8 cellular contexts compared by ENCODE assay signal in genomic region chr17:1683489-1683888, GRCh38. TPM values are rescaled to one million over a fixed set of nuclear protein-coding genes. Genes with fewer than 3 reads are reported as not detected.
DNase-seq lines count a peak whose midpoint lies in the region; ATAC-seq and TF ChIP-seq lines count a peak whose summit lies in the region.

No MANE protein-coding gene starts in this region.

- no peak for DNase-seq in CD14-positive monocyte (ENCODE audit: low spot score)
- DNase-seq in MV-4-11 (lab: John Stamatoyannopoulos, UW) = peak; percentile 92
- no peak for DNase-seq in colonic mucosa
- no peak for DNase-seq in nephron progenitor cell
- no peak for DNase-seq in activated CD4-positive, CD25-positive, alpha-beta regulatory T cell treated with anti-CD3 and anti-CD28 coated beads, Interleukin-2, amount 50 U/mL, for 72 hours
- no peak for DNase-seq in NCI-H524 (lab: John Stamatoyannopoulos, UW)
- DNase-seq in 8988T = no peak

- no peak overlapping the region for H3K27ac ChIP-seq in colonic mucosa

- intact Hi-C loops in CD14-positive monocyte (cut with micrococcal nuclease) (loop anchor here in 1 of 2 donors (5.0 kb wide), 1 partner anchor 34 kb away; no protein-coding TSS in a partner anchor), colonic mucosa (cut with DNase I) (no loop called here)

- H3K36me3 Mint-ChIP-seq in CD14-positive monocyte (peaks cover 45 to 51% of the 10 kb centered on the region in 2 donors), nephron progenitor cell (ENCODE audit: low read depth) (peaks cover 59% of the 10 kb centered on the region)

- peaks cover 5% of the 10 kb centered on the region for H3K4me1 ChIP-seq in colonic mucosa

- TF ChIP-seq CTCF in CD14-positive monocyte (IDR thresholded peaks at IDR 0.05) = no peak
- TF ChIP-seq CTCF in colonic mucosa (IDR thresholded peaks at IDR 0.05) = no peak
- no peak for TF ChIP-seq CTCF in nephron progenitor cell (IDR thresholded peaks at IDR 0.05)

- H3K36me3 ChIP-seq in colonic mucosa = peaks cover 32% of the 10 kb centered on the region

- ATAC-seq in HG02938 (IDR thresholded peaks at IDR 0.05; ENCODE audit: unreplicated experiment) = no peak

- H3K9ac ChIP-seq in colonic mucosa (ENCODE audit: low read depth in 2 of 2, low read length in 2 of 2) = peak overlapping the region; percentile 58 to 71

- peaks cover 0 to 1% (median 1%) of the 10 kb centered on the region in 3 donors for H3K27me3 Mint-ChIP-seq in CD14-positive monocyte (ENCODE audit: low read depth in 3 of 3)
- H3K27me3 Mint-ChIP-seq in nephron progenitor cell (ENCODE audit: low read depth, poor library complexity) = peaks cover 12% of the 10 kb centered on the region

- no peaks in the 10 kb centered on the region for H3K9me3 ChIP-seq in colonic mucosa

- H3K9me3 Mint-ChIP-seq in CD14-positive monocyte (peaks cover 0 to 2% (median 0%) of the 10 kb centered on the region in 7 donors), nephron progenitor cell (peaks cover 15% of the 10 kb centered on the region)

- peaks cover 17% of the 10 kb centered on the region for H3K4me1 Mint-ChIP-seq in CD14-positive monocyte
- peaks cover 34% of the 10 kb centered on the region for H3K4me1 Mint-ChIP-seq in nephron progenitor cell

- H3K4me3 Mint-ChIP-seq in CD14-positive monocyte (peak overlapping the region; percentile 95 to 96), nephron progenitor cell (peak overlapping the region; percentile 98)

- H3K4me3 ChIP-seq in colonic mucosa = peak overlapping the region; percentile 96

- peak overlapping the region; percentile 89 to 96 (median 94) for H3K27ac Mint-ChIP-seq in CD14-positive monocyte
- H3K27ac Mint-ChIP-seq in nephron progenitor cell = peak overlapping the region; percentile 100

- H3K27me3 ChIP-seq in colonic mucosa = no peaks in the 10 kb centered on the region

RNA-seq across cellular contexts. Expression of gene PRPF8, which starts 1.2 kb away (rescaled TPM):
- polyA plus RNA-seq in CD14-positive monocyte = 10 to 100 TPM; 53.3 to 78.0 TPM
- total RNA-seq in colonic mucosa = 100 to 1,000 TPM; 172 to 292 TPM

RNA-seq across cellular contexts. Expression of gene TLCD2, which starts 26.7 kb away (rescaled TPM):
- polyA plus RNA-seq in CD14-positive monocyte = not detected
- 10 to 100 TPM; 30.2 to 32.6 TPM for total RNA-seq in colonic mucosa

RNA-seq across cellular contexts. Expression of gene RILP, which starts 33.8 kb away (rescaled TPM):
- 10 to 100 TPM; 49.4 to 49.5 TPM for polyA plus RNA-seq in CD14-positive monocyte
- 10 to 100 TPM; 35.7 to 40.4 TPM for total RNA-seq in colonic mucosa

RNA-seq across cellular contexts. Expression of gene SCARF1, which starts 38.0 kb away (rescaled TPM):
- polyA plus RNA-seq in CD14-positive monocyte = 1 to 10 TPM; 5.2 to 6.3 TPM
- 1 to 10 TPM; 6.3 to 7.7 TPM for total RNA-seq in colonic mucosa

RNA-seq across cellular contexts. Expression of gene WDR81, which starts 41.0 kb away (rescaled TPM):
- 1 to 10 TPM; 6.2 to 8.8 TPM for polyA plus RNA-seq in CD14-positive monocyte
- total RNA-seq in colonic mucosa = 10 to 100 TPM in 1 of 2 donors, 1 to 10 TPM in 1; 9.2 to 16.0 TPM
